ENCODE assay signal across 30 cellular contexts in the genomic region with DNA sequence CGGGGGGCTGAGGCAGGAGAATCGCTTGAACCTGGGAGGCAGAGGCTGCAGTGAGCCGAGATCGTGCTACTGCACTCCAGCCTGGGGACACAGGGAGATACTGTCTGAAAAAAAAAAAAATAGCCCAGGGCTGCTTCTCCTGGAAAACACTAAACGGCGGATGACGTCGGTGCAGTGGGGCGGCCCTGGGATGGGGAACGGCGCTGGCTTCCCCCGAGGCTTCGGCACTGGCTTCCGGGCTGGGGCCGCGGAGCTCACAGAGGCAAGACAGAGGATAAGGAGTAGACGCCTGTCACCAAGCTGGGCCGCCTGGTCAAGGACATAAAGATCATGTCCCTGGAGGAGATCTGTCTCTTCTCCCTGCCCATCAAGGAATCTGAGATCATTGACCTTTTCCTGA. TPM values are rescaled to one million over a fixed set of nuclear protein-coding genes. Genes with fewer than 3 reads are reported as not detected.
"Had no signal": no experiment of that assay in that cellular context is flagged by ENCODE, and none has a peak within 500 bp of the region (broad histone marks: within the 10 kb centered on the region; RNA-seq: fewer than 3 reads in every experiment).

No MANE protein-coding gene starts in this region.

- DNase-seq: effector CD4-positive, alpha-beta T cell; immature natural killer cell; left colon; mesenchymal stem cell; midbrain; occipital lobe; sigmoid colon; stimulated activated CD4-positive, alpha-beta T cell treated with anti-CD3 and anti-CD28 coated beads, Interleukin-2, amount 100 ng/mL, for 24 hours; stimulated activated CD4-positive, alpha-beta T cell treated with anti-CD3 and anti-CD28 coated beads, Interleukin-4, amount 100 ng/mL, for 4 hours; stimulated activated naive B cell treated with anti-CD40 and anti-IgM and Interleukin-4, amounts not matched to agents 10 μg/mL and 1 μg/mL and 100 μg/mL, for 72 hours; stimulated activated naive CD8-positive, alpha-beta T cell treated with anti-CD3 and anti-CD28 coated beads, Interleukin-15, amount 100 ng/mL, for 72 hours; testis; upper lobe of right lung had no signal

- H2AFZ ChIP-seq: parathyroid adenoma had no signal

- H3K4me3 ChIP-seq: coronary artery, lung, prostate gland, sigmoid colon, skin epidermis, testis, tibial nerve, upper lobe of right lung, vagina had no signal

- H3K36me3 ChIP-seq: prostate gland, sigmoid colon, tibial nerve, upper lobe of right lung, vagina had no signal

- ATAC-seq: left colon; natural killer cell treated with Interleukin-12 subunit alpha and Interleukin-12 subunit beta and Interleukin-15 and Interleukin-18, amount 100 ng/mL, for 72 hours; stimulated activated naive B cell treated with anti-CD40 and anti-IgM and Interleukin-4, amounts not matched to agents 10 μg/mL and 1 μg/mL and 100 μg/mL, for 72 hours; stimulated activated naive CD8-positive, alpha-beta T cell treated with anti-CD3 and anti-CD28 coated beads, Interleukin-15, amount 100 ng/mL, for 72 hours; upper lobe of right lung had no signal

- H3K9me3 ChIP-seq: prostate gland, sigmoid colon, testis, tibial nerve, upper lobe of right lung, vagina had no signal

- H3K27ac ChIP-seq: coronary artery, parathyroid adenoma, prostate gland, sigmoid colon, skin epidermis, testis, tibial nerve, upper lobe of right lung, vagina had no signal

- FAIRE-seq: frontal cortex, keratinocyte had no signal

- H3K27me3 ChIP-seq: testis, vagina had no signal

- H3K79me2 ChIP-seq: parathyroid adenoma had no signal

- H3K9ac ChIP-seq: parathyroid adenoma had no signal

- H3K4me1 ChIP-seq: parathyroid adenoma, prostate gland, sigmoid colon, testis, upper lobe of right lung, vagina had no signal

RNA-seq across cellular contexts. Expression of a gene that starts 5.0 kb away (rescaled TPM):
- total RNA-seq: chondrocyte, dermis microvascular lymphatic vessel endothelial cell, fibroblast of lung, frontal cortex, glomerular endothelial cell, left colon, occipital lobe, renal cortical epithelial cell, sigmoid colon, subcutaneous adipose tissue, testis, tibial nerve, upper lobe of right lung, vagina had no signal
- polyA plus RNA-seq: esophagus, fibroblast of lung, keratinocyte had no signal

RNA-seq across cellular contexts. Expression of a gene that starts 18.5 kb away (rescaled TPM):
- total RNA-seq: natural killer cell treated with Interleukin-12 subunit alpha and Interleukin-12 subunit beta and Interleukin-15 and Interleukin-18, amount 100 ng/mL, for 72 hours had no signal
- polyA plus RNA-seq: immature natural killer cell, keratinocyte had no signal

RNA-seq across cellular contexts. Expression of a gene that starts 50.5 kb away (rescaled TPM):
- total RNA-seq: chondrocyte; dermis microvascular lymphatic vessel endothelial cell; left colon; natural killer cell treated with Interleukin-12 subunit alpha and Interleukin-12 subunit beta and Interleukin-15 and Interleukin-18, amount 100 ng/mL, for 72 hours; vagina had no signal
- polyA plus RNA-seq: fibroblast of lung, keratinocyte had no signal
